Comparison of ENCODE assay signal across 7 cellular contexts in the genomic region with DNA sequence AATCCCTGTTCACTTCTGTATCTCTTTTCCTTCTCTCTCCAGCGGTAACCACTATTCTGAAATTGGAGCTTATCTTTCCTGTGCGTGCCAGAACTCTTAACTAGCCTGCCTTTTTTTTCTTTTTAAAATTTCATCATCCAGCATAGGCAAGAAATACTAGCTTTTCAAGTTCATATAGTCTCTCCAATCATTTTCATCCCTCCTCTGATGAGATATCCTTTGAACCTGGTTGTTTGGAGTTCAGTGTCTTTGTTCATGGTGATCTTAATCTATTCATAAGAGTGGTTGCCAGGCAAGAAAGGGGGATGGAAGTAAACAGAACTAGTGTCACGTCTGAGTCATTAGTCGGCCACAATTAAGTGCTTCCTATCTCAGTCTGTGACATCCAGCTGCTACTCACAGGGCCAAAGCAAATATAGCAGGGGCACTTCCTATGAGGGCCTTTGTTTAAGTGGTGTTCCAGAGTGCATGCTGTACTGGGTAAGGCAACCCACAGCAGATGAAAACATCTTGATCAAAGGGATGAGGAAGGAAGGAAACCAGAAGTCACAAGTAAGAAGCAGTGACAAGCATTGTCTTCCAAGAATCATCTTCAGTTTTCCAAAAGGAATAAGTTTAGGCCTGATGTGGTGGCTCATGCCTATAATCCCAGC. TPM values are rescaled to one million over a fixed set of nuclear protein-coding genes. Genes with fewer than 3 reads are reported as not detected.
DNase-seq lines count a peak whose midpoint lies in the region; ATAC-seq and TF ChIP-seq lines count a peak whose summit lies in the region.

No MANE protein-coding gene starts in this region.

- TF ChIP-seq CTCF in epithelial cell of proximal tubule (conservative IDR thresholded peaks at IDR 0.05; ENCODE audit: low read depth, low read length) = no peak

- DNase-seq in GM03348 (ENCODE audit: low spot score) = peak; percentile 36
- peak; percentile 17 for DNase-seq in NAMALWA (ENCODE audit: low spot score)
- peak; percentile 38 for DNase-seq in epithelial cell of proximal tubule (ENCODE audit: low read depth)
- peak; percentile 34 for DNase-seq in posterior vena cava (ENCODE audit: low spot score)

- ATAC-seq in GM21825 (IDR thresholded peaks at IDR 0.05; ENCODE audit: unreplicated experiment) = peak; percentile 51
- peak; percentile 77 for ATAC-seq in SK-N-SH treated with all-trans-retinoic acid at 6 μM for 48 hours
- no peak for ATAC-seq in GM21515 (IDR thresholded peaks at IDR 0.05; ENCODE audit: unreplicated experiment)

- no peak overlapping the region for H3K4me3 ChIP-seq in epithelial cell of proximal tubule (ENCODE audit: low read depth, low read length)

- intact Hi-C loops in posterior vena cava (cut with DNase I) = no loop called here

TF ChIP-seq in SK-N-SH treated with all-trans-retinoic acid at 6 μM for 48 hours, 23 proteins besides CTCF, POLR2A, EP300 and RAD21:
- TF ChIP-seq CSDC2 (CRISPR knock-in tag; IDR thresholded peaks at IDR 0.05) = no peak
- no peak for TF ChIP-seq ARNTL (CRISPR knock-in tag; IDR thresholded peaks at IDR 0.05; ENCODE audit: borderline replicate concordance, low read depth)
- TF ChIP-seq ISL1 (CRISPR knock-in tag; IDR thresholded peaks at IDR 0.05) = peak; percentile 51; the same call in 1 of the 2 replicates
- no peak for TF ChIP-seq ZFP3 (CRISPR knock-in tag; IDR thresholded peaks at IDR 0.05)
- no peak for TF ChIP-seq OSR1 (CRISPR knock-in tag; IDR thresholded peaks at IDR 0.05)

RNA-seq across cellular contexts. Expression of a gene that starts 56.4 kb away (rescaled TPM):
- total RNA-seq in epithelial cell of proximal tubule (17.7 and 21.9 TPM in 2 replicates), posterior vena cava (10 to 100 TPM; 38.2 to 41.4 TPM)
